In the genomic region with DNA sequence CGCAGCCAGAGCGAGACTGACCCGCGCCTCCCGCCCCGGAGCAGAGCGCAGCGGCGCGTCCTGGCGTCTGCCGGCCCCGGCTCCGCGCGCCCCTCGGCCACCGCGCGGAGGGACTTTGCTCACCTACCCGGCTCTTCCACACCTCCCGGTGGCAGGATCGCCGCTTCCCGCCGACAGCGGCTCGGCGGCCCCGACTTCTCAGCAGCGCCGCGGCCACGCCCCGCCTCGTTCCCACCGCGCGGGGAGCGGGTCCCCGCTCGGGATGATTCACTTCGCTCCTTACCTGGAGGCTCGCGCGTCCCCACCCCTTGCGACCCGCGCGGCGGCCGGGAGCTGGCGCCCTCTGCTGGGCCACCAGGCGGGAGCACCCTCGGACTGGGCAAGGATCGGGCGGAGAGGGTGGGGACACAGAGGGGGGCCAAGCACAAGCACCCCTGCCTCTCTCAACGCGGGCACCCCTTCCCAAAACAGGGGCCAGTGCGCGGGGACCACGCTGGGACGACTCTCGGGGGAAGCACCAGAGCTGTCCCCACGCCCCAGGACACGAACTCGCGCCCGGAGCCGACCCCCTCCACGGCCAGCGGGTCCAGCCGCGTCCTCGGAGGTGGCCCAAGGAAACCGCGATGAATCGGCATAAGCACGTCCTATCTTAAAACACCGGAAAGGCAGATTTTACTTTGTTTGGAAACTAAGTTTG, we compare ENCODE assay signal across 8 cellular contexts.
DNase-seq lines count a peak whose midpoint lies in the region; ATAC-seq and TF ChIP-seq lines count a peak whose summit lies in the region.

No MANE protein-coding gene starts in this region.

- ATAC-seq in HG02870 (IDR thresholded peaks at IDR 0.05; ENCODE audit: unreplicated experiment) (peak; percentile 78), activated B cell treated with CpG ODN at 0.5 μM for 24 hours (ENCODE audit: low read depth) (peak; percentile 74)

- CTCF ChIA-PET in activated B cell treated with CpG ODN at 0.5 μM for 24 hours (lab: Charles Lee), result no interaction called here

- peak overlapping the region; percentile 56 for H3K4me3 Mint-ChIP-seq in activated B cell treated with CpG ODN at 0.5 μM for 24 hours

- H3K4me1 Mint-ChIP-seq in activated B cell treated with CpG ODN at 0.5 μM for 24 hours, result peaks cover 14% of the 10 kb centered on the region

- no peaks in the 10 kb centered on the region for H3K9me3 Mint-ChIP-seq in activated B cell treated with CpG ODN at 0.5 μM for 24 hours

- intact Hi-C loops in activated B cell treated with CpG ODN at 0.5 μM for 24 hours (cut with micrococcal nuclease), result no loop called here

- H3K27me3 Mint-ChIP-seq in activated B cell treated with CpG ODN at 0.5 μM for 24 hours, result peaks cover 37% of the 10 kb centered on the region

- H3K36me3 Mint-ChIP-seq in activated B cell treated with CpG ODN at 0.5 μM for 24 hours (ENCODE audit: low read depth), result no peaks in the 10 kb centered on the region

- DNase-seq in DMS 273 (lab: John Stamatoyannopoulos, UW; ENCODE audit: unreplicated experiment) (peak; percentile 78), DMS 273 treated with DMSO at 0.1 percent for 48 hours (lab: John Stamatoyannopoulos, UW) (no peak), NCI-H1930 (lab: John Stamatoyannopoulos, UW) (peak; percentile 2 to 7), activated B cell treated with CpG ODN at 0.5 μM for 24 hours (peak; percentile 41), kidney tubule cell (ENCODE audit: low spot score) (peak; percentile 94)
- DNase-seq in central memory CD4-positive, alpha-beta T cell, result peak; percentile 73
- DNase-seq in stimulated activated CD4-positive, alpha-beta T cell treated with anti-CD3 and anti-CD28 coated beads, Interleukin-1b, Interleukin-23, amount 100 ng/mL, for 24 hours (ENCODE audit: low read depth in 4 of 4, low spot score in 1 of 4), result peak; percentile 52 to 80 (median 73)

- TF ChIP-seq CTCF in activated B cell treated with CpG ODN at 0.5 μM for 24 hours (IDR thresholded peaks at IDR 0.05), result no peak

- H3K27ac Mint-ChIP-seq in activated B cell treated with CpG ODN at 0.5 μM for 24 hours, result no peak overlapping the region

- POLR2A ChIA-PET in activated B cell treated with CpG ODN at 0.5 μM for 24 hours (lab: Charles Lee), result no interaction called here
